ENCODE assay signal across 9 cellular contexts in the genomic region with DNA sequence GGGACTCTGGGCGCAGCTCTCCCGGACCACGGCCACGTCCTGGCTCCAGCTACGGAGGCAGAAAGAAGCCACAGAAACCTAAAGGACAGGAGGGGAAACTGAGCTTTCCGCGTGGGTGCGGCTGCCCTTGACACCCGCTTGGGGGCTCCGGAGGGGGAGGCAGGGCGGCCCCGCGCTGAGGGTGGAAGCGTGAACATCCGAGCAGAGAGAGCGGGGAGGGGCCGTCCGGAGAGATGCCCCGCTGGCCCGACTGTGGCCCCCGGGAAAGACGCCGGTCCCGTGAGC.
DNase-seq lines count a peak whose midpoint lies in the region; ATAC-seq and TF ChIP-seq lines count a peak whose summit lies in the region.
"Had no signal": no experiment of that assay in that cellular context is flagged by ENCODE, and none has a peak within 500 bp of the region (broad histone marks: within the 10 kb centered on the region; RNA-seq: fewer than 3 reads in every experiment).

No MANE protein-coding gene starts in this region.

- DNase-seq in activated T-cell treated with anti-CD3 and anti-CD28 coated beads, Interleukin-2, amount 50 U/mL, for 24 hours, result no peak
- no peak for DNase-seq in activated T-cell treated with anti-CD3 and anti-CD28 coated beads, Interleukin-2, amount 50 U/mL, for 1 hour
- DNase-seq in astrocyte of the spinal cord (ENCODE audit: low read depth, low spot score) (no peak), lower lobe of right lung (no peak), thyroid gland (no peak), mucosa of descending colon (no peak)
- DNase-seq in activated CD4-positive, alpha-beta T cell treated with anti-CD3 and anti-CD28 coated beads, Interleukin-2, amount 50 U/mL, for 1 hour, result no peak
- DNase-seq: NCI-H1092 had no signal

- H3K36me3 Mint-ChIP-seq in activated T-cell treated with anti-CD3 and anti-CD28 coated beads, Interleukin-2, amount 50 U/mL, for 24 hours (ENCODE audit: low read depth), result no peaks in the 10 kb centered on the region

- in situ Hi-C loops in astrocyte of the spinal cord (cut with HindIII; ENCODE audit: low sequenced_read_pairs), result no loop called here

- ATAC-seq in lower lobe of right lung (no peak), mucosa of descending colon (no peak), GM21390 (IDR thresholded peaks at IDR 0.05; ENCODE audit: unreplicated experiment) (no peak)

- peak overlapping the region; percentile 58 for H3K4me3 ChIP-seq in astrocyte of the spinal cord (ENCODE audit: low read depth, low read length)
- H3K4me3 ChIP-seq in lower lobe of right lung, result peak overlapping the region; percentile 72
- peak overlapping the region; percentile 35 to 71 (median 57) for H3K4me3 ChIP-seq in thyroid gland (replicated peaks in 1 of 3)
- no peak overlapping the region for H3K4me3 ChIP-seq in mucosa of descending colon

- H3K4me3 Mint-ChIP-seq in activated T-cell treated with anti-CD3 and anti-CD28 coated beads, Interleukin-2, amount 50 U/mL, for 24 hours, result peak overlapping the region; percentile 71

- peaks cover 43% of the 10 kb centered on the region for H3K27me3 Mint-ChIP-seq in activated T-cell treated with anti-CD3 and anti-CD28 coated beads, Interleukin-2, amount 50 U/mL, for 24 hours

- TF ChIP-seq POLR2A in thyroid gland (IDR thresholded peaks at IDR 0.05), result no peak

- H3K27ac ChIP-seq in lower lobe of right lung (peak overlapping the region; percentile 86), thyroid gland (peak overlapping the region; percentile 42 to 55 (median 46))

- no peak overlapping the region for H3K27ac Mint-ChIP-seq in activated T-cell treated with anti-CD3 and anti-CD28 coated beads, Interleukin-2, amount 50 U/mL, for 24 hours

- H3K36me3 ChIP-seq in lower lobe of right lung (no peaks in the 10 kb centered on the region), thyroid gland (no peaks in the 10 kb centered on the region), mucosa of descending colon (ENCODE audit: low read depth) (no peaks in the 10 kb centered on the region)

- peaks cover 50% of the 10 kb centered on the region for H3K4me1 ChIP-seq in lower lobe of right lung
- H3K4me1 ChIP-seq in thyroid gland, result peaks cover 15 to 38% of the 10 kb centered on the region in 2 donors
- peaks cover 28% of the 10 kb centered on the region for H3K4me1 ChIP-seq in mucosa of descending colon (ENCODE audit: low read depth)

- H3K9me3 ChIP-seq in lower lobe of right lung, result peaks cover 6% of the 10 kb centered on the region
- H3K9me3 ChIP-seq in thyroid gland, result no peaks in the 10 kb centered on the region
- no peaks in the 10 kb centered on the region for H3K9me3 ChIP-seq in mucosa of descending colon

- 0 to 2% methylated on average over 6 to 23 of the region's 24 CpGs for WGBS in thyroid gland, 2 donors

- no peak for TF ChIP-seq CTCF in astrocyte of the spinal cord (IDR thresholded peaks at IDR 0.05; ENCODE audit: low read depth, low read length)
- no peak for TF ChIP-seq CTCF in lower lobe of right lung (IDR thresholded peaks at IDR 0.05)
- no peak for TF ChIP-seq CTCF in thyroid gland (IDR thresholded peaks at IDR 0.05)
- TF ChIP-seq CTCF in mucosa of descending colon (IDR thresholded peaks at IDR 0.05), result no peak

- peaks cover 19% of the 10 kb centered on the region for H3K4me1 Mint-ChIP-seq in activated T-cell treated with anti-CD3 and anti-CD28 coated beads, Interleukin-2, amount 50 U/mL, for 24 hours (ENCODE audit: low read depth)

- intact Hi-C loops in lower lobe of right lung (cut with DNase I), result no loop called here
- intact Hi-C loops in thyroid gland (cut with DNase I), result loop anchor here (5.0 to 10.0 kb wide), 3 partner anchors 142 to 294 kb away; partner anchors contain the start of gene ANTXR1
- intact Hi-C loops in mucosa of descending colon (cut with DNase I, micrococcal nuclease), result loop anchor here (5.0 to 10.0 kb wide), 3 partner anchors 62 to 294 kb away; partner anchors contain the start of gene ANTXR1 (in 1 of the 2)

- peaks cover 10% of the 10 kb centered on the region for H3K27me3 ChIP-seq in lower lobe of right lung (ENCODE audit: low read depth)
- no peaks in the 10 kb centered on the region for H3K27me3 ChIP-seq in thyroid gland

- H3K9me3 Mint-ChIP-seq in activated T-cell treated with anti-CD3 and anti-CD28 coated beads, Interleukin-2, amount 50 U/mL, for 24 hours, result no peaks in the 10 kb centered on the region
